In genomic region chr17:41917192-41917591, GRCh38 we compare ENCODE assay signal across 8 cellular contexts. TPM values are rescaled to one million over a fixed set of nuclear protein-coding genes. Genes with fewer than 3 reads are reported as not detected.
DNase-seq lines count a peak whose midpoint lies in the region; ATAC-seq, FAIRE-seq and TF ChIP-seq lines count a peak whose summit lies in the region.

No MANE protein-coding gene starts in this region.

- TF ChIP-seq CTCF in bronchial epithelial cell (IDR thresholded peaks at IDR 0.05; ENCODE audit: insufficient read depth, low read length, severe bottlenecking), result no peak
- TF ChIP-seq CTCF in ovary (IDR thresholded peaks at IDR 0.05), result no peak

- H3K27me3 ChIP-seq in BLaER1 (no peaks in the 10 kb centered on the region), bronchial epithelial cell (ENCODE audit: control insufficient read depth, insufficient read depth, low read length) (no peaks in the 10 kb centered on the region), ovary (no peaks in the 10 kb centered on the region)

- H3K9ac ChIP-seq in BLaER1, result peak overlapping the region; percentile 93

- WGBS in mesodermal cell (ENCODE audit: insufficient coverage in 2 of 2), 2 experiments, result 29 to 46% methylated on average over 2 to 3 of the region's 4 CpGs
- 35 to 49% (median 39%) methylated on average over 4 of the region's 4 CpGs for WGBS in ovary, 3 donors

- H4K20me1 ChIP-seq in BLaER1, result peaks cover 62% of the 10 kb centered on the region

- H3K4me3 ChIP-seq in BLaER1 (peak overlapping the region; percentile 98), bronchial epithelial cell (ENCODE audit: low read depth, low read length) (peak overlapping the region; percentile 79), mesodermal cell (ENCODE audit: extremely low read depth, insufficient read depth, low read length, poor library complexity, severe bottlenecking) (peak overlapping the region; percentile 100), ovary (no peak overlapping the region)

- no peaks in the 10 kb centered on the region for H3K9me3 ChIP-seq in BLaER1
- H3K9me3 ChIP-seq in KOPT-K1 (ENCODE audit: insufficient read depth, low read length, poor library complexity, severe bottlenecking), result no peaks in the 10 kb centered on the region
- no peaks in the 10 kb centered on the region for H3K9me3 ChIP-seq in mesodermal cell (ENCODE audit: control insufficient read depth, low read length)
- H3K9me3 ChIP-seq in ovary, result no peaks in the 10 kb centered on the region

- peaks cover 45% of the 10 kb centered on the region for H3K36me3 ChIP-seq in BLaER1
- peaks cover 50% of the 10 kb centered on the region for H3K36me3 ChIP-seq in KOPT-K1 (ENCODE audit: insufficient read depth, low read length)
- peaks cover 14% of the 10 kb centered on the region for H3K36me3 ChIP-seq in bronchial epithelial cell (ENCODE audit: control insufficient read depth, insufficient read depth, low read length)
- H3K36me3 ChIP-seq in mesodermal cell (ENCODE audit: control insufficient read depth, insufficient read depth, low read length), result peaks cover 49% of the 10 kb centered on the region
- no peaks in the 10 kb centered on the region for H3K36me3 ChIP-seq in ovary

- DNase-seq in bronchial epithelial cell (ENCODE audit: low read depth), result peak; percentile 27
- DNase-seq in ovary, result no peak
- DNase-seq in activated effector memory CD4-positive, alpha-beta T cell treated with anti-CD3 and anti-CD28 coated beads, Interleukin-2, amount 50 U/mL, for 16 hours, result no peak

- no peak for ATAC-seq in HG03565 (IDR thresholded peaks at IDR 0.05; ENCODE audit: unreplicated experiment)
- no peak for ATAC-seq in GM21367 (IDR thresholded peaks at IDR 0.05; ENCODE audit: unreplicated experiment)

- peaks cover 73% of the 10 kb centered on the region for H3K4me1 ChIP-seq in BLaER1
- peaks cover 31% of the 10 kb centered on the region for H3K4me1 ChIP-seq in mesodermal cell (ENCODE audit: control insufficient read depth, insufficient read depth, low read length, poor library complexity, severe bottlenecking)
- H3K4me1 ChIP-seq in ovary (ENCODE audit: insufficient read depth), result peaks cover 8% of the 10 kb centered on the region

- TF ChIP-seq EP300 in ovary (IDR thresholded peaks at IDR 0.05), result no peak

- H3K27ac ChIP-seq in BLaER1 (peak overlapping the region; percentile 87; the same call in 1 of the 2 replicates), KOPT-K1 (ENCODE audit: low read depth, low read length, poor library complexity, severe bottlenecking) (peak overlapping the region; percentile 93), mesodermal cell (ENCODE audit: low read depth, low read length, severe bottlenecking) (no peak overlapping the region), ovary (no peak overlapping the region)

- no peak for TF ChIP-seq POLR2A in ovary (IDR thresholded peaks at IDR 0.05)

- no peak for FAIRE-seq in bronchial epithelial cell (lab: Jason Lieb, UNC)

- peak overlapping the region; percentile 90 for H3K4me2 ChIP-seq in BLaER1

- intact Hi-C loops in ovary (cut with DNase I), result no loop called here

RNA-seq across cellular contexts. Expression of gene ACLY, which starts 1.6 kb away (rescaled TPM):
- total RNA-seq in bronchial epithelial cell (78.5 and 121 TPM in 2 replicates), ovary (100 to 1,000 TPM in 1 of 7 donors, 10 to 100 TPM in 6; 23.6 to 119 (median 53.4) TPM)
- 278 TPM for polyA plus RNA-seq in mesodermal cell (2013, experiment 1 of 2)
- 242 TPM for polyA plus RNA-seq in mesodermal cell (2013, experiment 2 of 2)
- 10 to 100 TPM; 26.9 to 69.4 TPM for polyA plus RNA-seq in ovary

RNA-seq across cellular contexts. Expression of gene ODAD4, which starts 13.2 kb away (rescaled TPM):
- total RNA-seq in bronchial epithelial cell, result 0.13 and 0.26 TPM in 2 replicates
- 2.9 TPM for polyA plus RNA-seq in mesodermal cell (2013, experiment 1 of 2)
- 2.3 TPM for polyA plus RNA-seq in mesodermal cell (2013, experiment 2 of 2)
- total RNA-seq in ovary, result 10 to 100 TPM in 1 of 7 donors, 1 to 10 TPM in 6; 1.1 to 11.0 (median 2.4) TPM
- polyA plus RNA-seq in ovary, result 1 to 10 TPM; 1.7 to 2.1 TPM

RNA-seq across cellular contexts. Expression of gene CNP, which starts 49.4 kb away (rescaled TPM):
- total RNA-seq in bronchial epithelial cell (16.3 and 32.4 TPM in 2 replicates), ovary (10 to 100 TPM; 30.5 to 88.9 (median 77.5) TPM)
- 57.5 TPM for polyA plus RNA-seq in mesodermal cell (2013, experiment 1 of 2)
- polyA plus RNA-seq in mesodermal cell (2013, experiment 2 of 2), result 48.9 TPM
- polyA plus RNA-seq in ovary, result 10 to 100 TPM; 30.7 to 47.0 TPM

RNA-seq across cellular contexts. Expression of gene KLHL11, which starts 52.0 kb away (rescaled TPM):
- total RNA-seq in bronchial epithelial cell (31.0 and 33.2 TPM in 2 replicates), ovary (10 to 100 TPM; 18.9 to 30.5 (median 20.6) TPM)
- polyA plus RNA-seq in mesodermal cell (2013, experiment 1 of 2), result 4.6 TPM
- polyA plus RNA-seq in mesodermal cell (2013, experiment 2 of 2), result 4.8 TPM
- 1 to 10 TPM; 2.7 to 3.9 TPM for polyA plus RNA-seq in ovary

Comparison
In these comparisons a context has a peak if more than half of its experiments do, and no peak if none do; other contexts are left out.
1. H3K27ac ChIP-seq: peak in BLaER1 (single experiment) and KOPT-K1 (single experiment); none in mesodermal cell (single experiment) and ovary (0 of 2).